8 cellular contexts compared by ENCODE assay signal in the genomic region with DNA sequence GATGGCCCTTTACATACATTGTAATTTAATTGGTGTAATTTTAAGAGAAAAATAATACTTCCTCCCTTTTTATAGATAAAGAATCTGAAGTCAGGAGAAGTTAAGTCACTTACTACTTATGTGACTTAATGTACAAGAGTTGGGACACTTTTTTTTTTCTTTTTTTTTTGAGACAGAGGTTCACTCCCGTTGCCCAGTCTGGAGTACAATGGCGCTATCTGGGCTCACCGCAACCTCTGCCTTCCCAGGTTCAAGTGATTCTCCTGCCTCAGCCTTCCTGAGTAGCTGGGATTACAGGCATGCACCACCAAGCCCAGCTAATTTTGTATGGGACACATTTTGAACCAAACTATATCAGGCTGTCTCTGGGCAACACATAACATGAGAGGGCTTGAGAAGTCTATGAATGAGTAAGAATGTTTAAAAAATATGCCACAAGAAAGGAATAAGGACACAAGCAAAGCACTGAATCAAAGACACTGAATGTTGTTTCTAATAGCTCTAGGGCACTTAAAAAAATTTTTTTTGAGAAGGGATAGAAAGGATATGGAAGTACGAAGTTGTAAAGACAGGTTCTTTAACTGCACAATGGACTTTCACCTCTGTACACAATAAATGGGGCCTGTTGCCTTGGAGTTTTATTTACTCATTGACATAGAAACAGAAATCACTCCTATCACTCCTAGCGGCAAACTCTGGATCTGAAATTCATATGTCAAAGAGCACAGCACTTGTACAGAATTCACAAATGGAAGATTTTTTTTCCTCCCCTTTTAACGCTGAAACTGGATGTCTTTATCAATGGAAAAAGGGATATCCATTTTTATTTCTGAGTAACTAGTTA. TPM values are rescaled to one million over a fixed set of nuclear protein-coding genes. Genes with fewer than 3 reads are reported as not detected.
A peak's percentile ranks its signal among the peaks of the same experiment; 100 is the strongest.
DNase-seq lines count a peak whose midpoint lies in the region; ATAC-seq and TF ChIP-seq lines count a peak whose summit lies in the region.

No MANE protein-coding gene starts in this region.

- H3K36me3 ChIP-seq in neutrophil, result no peaks in the 10 kb centered on the region

- H3K27me3 Mint-ChIP-seq in Calu3 (ENCODE audit: unreplicated experiment), result no peaks in the 10 kb centered on the region
- H3K27me3 Mint-ChIP-seq in activated CD4-positive, alpha-beta T cell treated with anti-CD3 and anti-CD28 coated beads, Interleukin-2, amount 10 ng/mL, durations not matched to agents 24 days and 14 days, result no peaks in the 10 kb centered on the region

- H3K27ac ChIP-seq in neutrophil, result peak overlapping the region; percentile 68

- no peak overlapping the region for H3K4me3 ChIP-seq in fibroblast of mammary gland (ENCODE audit: control insufficient read depth, low read depth, low read length)
- no peak overlapping the region for H3K4me3 ChIP-seq in neutrophil (ENCODE audit: low read depth in 1 of 2, low read length in 1 of 2)

- H3K36me3 Mint-ChIP-seq in Calu3 (ENCODE audit: insufficient read depth, unreplicated experiment), result peaks cover 24% of the 10 kb centered on the region
- H3K36me3 Mint-ChIP-seq in activated CD4-positive, alpha-beta T cell treated with anti-CD3 and anti-CD28 coated beads, Interleukin-2, amount 10 ng/mL, durations not matched to agents 24 days and 14 days (ENCODE audit: low read depth), result peaks cover 1% of the 10 kb centered on the region

- peak overlapping the region; percentile 94 for H3K27ac Mint-ChIP-seq in Calu3 (ENCODE audit: unreplicated experiment)
- no peak overlapping the region for H3K27ac Mint-ChIP-seq in activated CD4-positive, alpha-beta T cell treated with anti-CD3 and anti-CD28 coated beads, Interleukin-2, amount 10 ng/mL, durations not matched to agents 24 days and 14 days

- TF ChIP-seq CTCF in Calu3 (IDR thresholded peaks at IDR 0.05; ENCODE audit: unreplicated experiment) (peak; percentile 43), fibroblast of mammary gland (conservative IDR thresholded peaks at IDR 0.05; ENCODE audit: control insufficient read depth, insufficient read depth, low read depth, low read length) (peak; percentile 22), neutrophil (IDR thresholded peaks at IDR 0.05) (no peak)

- peaks cover 36% of the 10 kb centered on the region for H3K4me1 Mint-ChIP-seq in Calu3 (ENCODE audit: low read depth, unreplicated experiment)
- peaks cover 27% of the 10 kb centered on the region for H3K4me1 Mint-ChIP-seq in activated CD4-positive, alpha-beta T cell treated with anti-CD3 and anti-CD28 coated beads, Interleukin-2, amount 10 ng/mL, durations not matched to agents 24 days and 14 days

- BruUV-seq in Calu3 (replicated peaks; lab: Mats Ljungman, UMichigan), result no TSS peak

- intact Hi-C loops in Calu3 (cut with micrococcal nuclease; ENCODE audit: unreplicated experiment), result loop anchor here (1.0 to 10.0 kb wide), 6 partner anchors 9 to 549 kb away; partner anchors contain the start of genes AVL9, LSM5 and RP9
- intact Hi-C loops in activated CD4-positive, alpha-beta T cell treated with anti-CD3 and anti-CD28 coated beads, Interleukin-2, amount 10 ng/mL, durations not matched to agents 24 days and 14 days (cut with micrococcal nuclease), result no loop called here

- H3K27me3 ChIP-seq in neutrophil, result no peaks in the 10 kb centered on the region

- H3K9me3 Mint-ChIP-seq in Calu3 (ENCODE audit: low read depth, unreplicated experiment), result no peaks in the 10 kb centered on the region
- H3K9me3 Mint-ChIP-seq in activated CD4-positive, alpha-beta T cell treated with anti-CD3 and anti-CD28 coated beads, Interleukin-2, amount 10 ng/mL, durations not matched to agents 24 days and 14 days, result no peaks in the 10 kb centered on the region

- H3K4me3 Mint-ChIP-seq in Calu3 (ENCODE audit: low read depth, unreplicated experiment), result peak overlapping the region; percentile 52
- H3K4me3 Mint-ChIP-seq in activated CD4-positive, alpha-beta T cell treated with anti-CD3 and anti-CD28 coated beads, Interleukin-2, amount 10 ng/mL, durations not matched to agents 24 days and 14 days, result no peak overlapping the region

- CTCF ChIA-PET in Calu3 (lab: Charles Lee), result interaction anchor here (0.6 to 1.6 kb wide), 3 partner anchors 11 to 101 kb away, joined by 3 to 5 read pairs (median 5); no protein-coding TSS in a partner anchor

- peaks cover 89 to 91% of the 10 kb centered on the region in 2 experiments for H3K4me1 ChIP-seq in neutrophil (ENCODE audit: control insufficient read depth in 1 of 2, insufficient read depth in 1 of 2, low read depth in 1 of 2, low read length in 1 of 2)

- DNase-seq in Calu3 (peak; percentile 66), NCI-H526 (lab: John Stamatoyannopoulos, UW) (peak; percentile 80 to 82), fibroblast of mammary gland (ENCODE audit: low read depth) (peak; percentile 42), putamen (ENCODE audit: low spot score) (no peak)
- DNase-seq in stimulated activated CD4-positive, alpha-beta T cell treated with anti-CD3 and anti-CD28 coated beads, Interleukin-1b, Interleukin-23, amount 100 ng/mL, for 48 hours, result no peak
- no peak for DNase-seq in activated CD4-positive, alpha-beta T cell treated with anti-CD3 and anti-CD28 coated beads, Interleukin-2, amount 10 ng/mL, durations not matched to agents 24 days and 14 days

- H3K9me3 ChIP-seq in neutrophil, result no peaks in the 10 kb centered on the region

- ATAC-seq in HG03378 (IDR thresholded peaks at IDR 0.05; ENCODE audit: unreplicated experiment), result no peak

RNA-seq across cellular contexts. Expression of gene NT5C3A, which starts 18.5 kb away (rescaled TPM):
- total RNA-seq in Calu3 (2022), result 77.7 and 127 TPM in 2 replicates
- total RNA-seq in activated CD4-positive, alpha-beta T cell treated with anti-CD3 and anti-CD28 coated beads, Interleukin-2, amount 10 ng/mL, durations not matched to agents 24 days and 14 days, result 34.6 and 35.8 TPM in 2 replicates

Comparison
In these comparisons a context has a peak if more than half of its experiments do, and no peak if none do; other contexts are left out.
1. DNase-seq: peak in Calu3 (single experiment), NCI-H526 (2 of 2) and fibroblast of mammary gland (single experiment); none in stimulated activated CD4-positive, alpha-beta T cell treated with anti-CD3 and anti-CD28 coated beads, Interleukin-1b, Interleukin-23, amount 100 ng/mL, for 48 hours (single experiment), putamen (single experiment) and activated CD4-positive, alpha-beta T cell treated with anti-CD3 and anti-CD28 coated beads, Interleukin-2, amount 10 ng/mL, durations not matched to agents 24 days and 14 days (single experiment).